In the genomic region with DNA sequence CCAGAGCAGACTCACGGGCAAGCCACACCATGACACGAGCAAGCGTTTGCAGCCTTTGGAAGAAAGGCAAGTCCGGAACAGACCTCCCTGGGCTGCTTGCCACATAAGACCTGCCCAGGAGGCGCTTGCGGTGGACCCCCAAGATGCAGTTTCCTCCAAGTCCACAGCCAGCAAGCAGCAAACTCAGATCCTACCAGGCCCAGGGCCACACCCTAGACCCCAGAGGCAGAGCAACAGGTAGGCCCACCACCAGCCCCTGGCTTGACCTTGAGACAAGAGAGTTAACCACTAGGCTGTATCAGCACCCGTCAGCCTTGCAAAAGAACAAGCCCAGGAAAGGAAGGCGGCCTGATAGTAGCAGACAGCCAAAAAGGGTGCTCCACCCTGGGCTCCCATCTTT, we compare ENCODE assay signal across 2 cellular contexts.
TF ChIP-seq lines count a peak whose summit lies in the region.

No MANE protein-coding gene starts in this region.

TF ChIP-seq in GM23338, 12 proteins besides CTCF, POLR2A, EP300 and RAD21 (continued from another document):
- no peak for TF ChIP-seq ETS1 (IDR thresholded peaks at IDR 0.05)
- TF ChIP-seq STAT1 (IDR thresholded peaks at IDR 0.05; ENCODE audit: unreplicated experiment) = no peak
- no peak for TF ChIP-seq EZH2phosphoT487 (IDR thresholded peaks at IDR 0.05; ENCODE audit: unreplicated experiment)
- TF ChIP-seq EZH2 (IDR thresholded peaks at IDR 0.05; ENCODE audit: low read depth, unreplicated experiment) = no peak
- TF ChIP-seq ZNF462 (CRISPR knock-in tag; IDR thresholded peaks at IDR 0.05) = no peak
- no peak for TF ChIP-seq REST (IDR thresholded peaks at IDR 0.05; ENCODE audit: unreplicated experiment)
- no peak for TF ChIP-seq POLR2AphosphoS5 (IDR thresholded peaks at IDR 0.05; ENCODE audit: low read depth)
TF ChIP-seq in GM23338: peak in this region for 0.

TF ChIP-seq in HEK293T, 16 proteins besides CTCF, POLR2A, EP300 and RAD21 (continued from another document):
- no peak for TF ChIP-seq SP1 (IDR thresholded peaks at IDR 0.05)
- no peak for TF ChIP-seq FOXA1 (IDR thresholded peaks at IDR 0.05)
- no peak for TF ChIP-seq LEF1 (IDR thresholded peaks at IDR 0.05; ENCODE audit: borderline replicate concordance)
- TF ChIP-seq L3MBTL2 (conservative IDR thresholded peaks at IDR 0.05) = no peak
- no peak for TF ChIP-seq TARDBP (IDR thresholded peaks at IDR 0.05)
